26 cellular contexts compared by ENCODE assay signal in the genomic region with DNA sequence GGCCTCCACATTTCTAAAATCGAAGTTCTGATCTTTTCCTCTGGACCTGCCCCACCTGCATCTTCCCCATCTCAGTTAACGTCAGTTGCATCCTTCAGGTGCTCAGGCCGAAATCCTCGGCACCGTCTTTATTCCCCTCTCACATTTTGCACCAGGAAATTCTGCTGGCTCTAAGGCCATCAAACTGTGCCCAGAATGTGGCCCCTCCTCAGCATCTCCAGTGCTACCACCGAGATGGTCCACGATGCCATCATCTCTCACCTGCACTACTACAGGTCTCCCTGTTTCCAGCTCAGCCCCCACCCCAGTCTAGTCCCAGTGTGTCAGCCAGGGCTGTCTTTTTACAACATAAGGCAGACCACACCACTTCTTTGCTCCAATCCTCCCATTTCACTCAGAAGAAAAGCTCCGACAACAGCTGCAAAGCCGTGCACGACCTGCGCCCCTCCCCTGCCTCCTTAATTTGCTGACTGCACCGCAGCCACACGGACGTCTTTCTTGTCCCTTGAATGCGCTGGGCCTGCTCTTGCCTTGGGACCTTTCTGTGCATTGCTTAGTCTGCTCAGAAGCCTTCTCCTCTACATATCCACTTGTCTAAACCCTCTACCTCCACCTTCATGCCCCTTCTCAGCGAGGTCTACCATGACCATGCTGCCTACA. TPM values are rescaled to one million over a fixed set of nuclear protein-coding genes. Genes with fewer than 3 reads are reported as not detected.
"Had no signal": no experiment of that assay in that cellular context is flagged by ENCODE, and none has a peak within 500 bp of the region (broad histone marks: within the 10 kb centered on the region; RNA-seq: fewer than 3 reads in every experiment).

No MANE protein-coding gene starts in this region.

- H3K27me3 ChIP-seq: cardiac muscle cell had no signal

- H3K4me3 ChIP-seq: cardiac muscle cell, K562 had no signal

- H3K27ac ChIP-seq: cardiac muscle cell, VCaP had no signal

- H3K36me3 ChIP-seq: cardiac muscle cell had no signal

- ATAC-seq: activated CD4-positive, alpha-beta T cell treated with anti-CD3 and anti-CD28 coated beads for 36 hours; activated naive CD4-positive, alpha-beta T cell treated with anti-CD3 and anti-CD28 coated beads, Interleukin-2, amount 50 U/mL, for 72 hours; activated naive CD8-positive, alpha-beta T cell treated with anti-CD3 and anti-CD28 coated beads, Interleukin-2, amount 50 U/mL, for 24 hours; K562; PC-3 had no signal

- FAIRE-seq: astrocyte, K562, RCC 7860 had no signal

- DNase-seq: activated CD4-positive, alpha-beta memory T cell treated with anti-CD3 and anti-CD28 coated beads, Interleukin-2, amount 10 ng/mL, durations not matched to agents 7 days and 5 days; activated CD4-positive, alpha-beta T cell treated with anti-CD3 and anti-CD28 coated beads for 36 hours; activated CD4-positive, alpha-beta T cell treated with anti-CD3 and anti-CD28 coated beads, Interleukin-2, amount 50 U/mL, for 1 hour; activated naive CD4-positive, alpha-beta T cell; activated naive CD8-positive, alpha-beta T cell treated with anti-CD3 and anti-CD28 coated beads, Interleukin-2, amount 50 U/mL, for 24 hours; activated T-cell treated with anti-CD3 and anti-CD28 coated beads for 4 hours; activated T-cell treated with anti-CD3 and anti-CD28 coated beads, Interleukin-2, amount 50 U/mL, for 48 hours; amniotic stem cell; cerebellar nuclear complex; Kasumi-1; NCI-H1105 treated with DMSO at 0.1 percent for 48 hours; NCI-H1436 treated with DMSO at 0.1 percent for 48 hours; NCI-H187; NCI-H2081; NCI-H446; NCI-H524; PC-3; SHP77 treated with DMSO at 0.1 percent for 48 hours; T-helper 2 cell; T1000 had no signal

RNA-seq across cellular contexts. Expression of gene MUC20, which starts 14.4 kb away (rescaled TPM):
- total RNA-seq: astrocyte had no signal
